ENCODE assay signal across 19 cellular contexts in the genomic region with DNA sequence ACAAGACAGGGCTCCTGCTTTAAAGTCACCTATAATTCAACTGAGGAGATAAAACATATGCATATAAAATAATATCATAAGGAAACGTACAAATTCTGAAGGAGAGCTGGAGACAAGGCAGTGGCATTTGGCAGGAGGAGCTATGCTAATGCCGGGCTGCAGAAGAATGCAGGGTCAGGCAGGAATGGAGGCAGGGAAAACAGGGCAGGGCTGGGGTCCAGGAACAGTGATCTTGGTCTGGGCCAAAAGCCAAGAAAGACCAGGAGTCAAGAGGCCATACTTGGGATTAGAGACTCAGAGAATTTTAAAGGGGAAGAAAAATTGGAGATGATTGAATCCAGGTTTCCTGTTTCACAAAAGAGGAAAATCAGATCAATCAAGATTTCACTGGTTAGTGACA. TPM values are rescaled to one million over a fixed set of nuclear protein-coding genes. Genes with fewer than 3 reads are reported as not detected.
DNase-seq lines count a peak whose midpoint lies in the region; ATAC-seq, FAIRE-seq and TF ChIP-seq lines count a peak whose summit lies in the region.
"Had no signal": no experiment of that assay in that cellular context is flagged by ENCODE, and none has a peak within 500 bp of the region (broad histone marks: within the 10 kb centered on the region; RNA-seq: fewer than 3 reads in every experiment).

No MANE protein-coding gene starts in this region.

- H3K14ac ChIP-seq in trophoblast cell (ENCODE audit: low read length) = no peak overlapping the region

- no peak overlapping the region for H4K91ac ChIP-seq in trophoblast cell (ENCODE audit: low read depth, low read length)

- no peaks in the 10 kb centered on the region for H3K27me3 ChIP-seq in trophoblast cell (ENCODE audit: insufficient read depth, low read length)

- no peak overlapping the region for H3K4ac ChIP-seq in trophoblast cell (ENCODE audit: low read depth, low read length)

- no peaks in the 10 kb centered on the region for H3K79me2 ChIP-seq in trophoblast cell (ENCODE audit: control insufficient read depth, insufficient read depth, low read length, poor library complexity)

- no peak overlapping the region for H3K18ac ChIP-seq in trophoblast cell (ENCODE audit: low read length)

- H3K4me1 ChIP-seq in trophoblast cell (ENCODE audit: control insufficient read depth in 1 of 2, insufficient read depth in 2 of 2, low read length in 2 of 2) = no peaks in the 10 kb centered on the region

- no peak overlapping the region for H3K4me2 ChIP-seq in trophoblast cell (ENCODE audit: low read length)

- no peak overlapping the region for H3K23ac ChIP-seq in trophoblast cell (ENCODE audit: low read length)

- no CpG with 5 or more reads among the region's 2 CpGs for WGBS in trophoblast cell (ENCODE audit: extremely low coverage, insufficient coverage, insufficient read length)

- FAIRE-seq in G401.6 (lab: Jason Lieb, UNC) = peak; percentile 3
- FAIRE-seq in D721Med (lab: Jason Lieb, UNC) = no peak
- FAIRE-seq: keratinocyte had no signal

- no peak overlapping the region for H3K27ac ChIP-seq in trophoblast cell (ENCODE audit: low read depth, low read length)

- H4K8ac ChIP-seq in trophoblast cell (ENCODE audit: low read depth, low read length) = no peak overlapping the region

- H3K79me1 ChIP-seq in trophoblast cell (ENCODE audit: low read length) = no peaks in the 10 kb centered on the region

- ATAC-seq in GM19328 (IDR thresholded peaks at IDR 0.05; ENCODE audit: unreplicated experiment) = no peak
- ATAC-seq: stimulated activated naive B cell treated with anti-CD40 and anti-IgM and Interleukin-4, amounts not matched to agents 10 μg/mL and 1 μg/mL and 100 μg/mL, for 72 hours had no signal

- no peak overlapping the region for H2BK12ac ChIP-seq in trophoblast cell (ENCODE audit: low read length)

- no peaks in the 10 kb centered on the region for H3K36me3 ChIP-seq in trophoblast cell (ENCODE audit: control insufficient read depth in 1 of 2, insufficient read depth in 2 of 2, low read length in 2 of 2)

- DNase-seq in astrocyte of the hippocampus (ENCODE audit: low read depth, low spot score) = peak; percentile 49
- peak; percentile 59 for DNase-seq in islet precursor cell
- DNase-seq in trophoblast cell = no peak
- no peak for DNase-seq in D721Med (ENCODE audit: insufficient read length, low spot score)
- no peak for DNase-seq in stimulated activated CD4-positive, alpha-beta T cell treated with anti-CD3 and anti-CD28 coated beads, Interleukin-12 subunit alpha, Interleukin-12 subunit beta, amount 100 ng/mL, for 4 hours
- no peak for DNase-seq in COLO668 (lab: John Stamatoyannopoulos, UW; ENCODE audit: unreplicated experiment)
- DNase-seq: activated CD4-positive, alpha-beta memory T cell treated with anti-CD3 and anti-CD28 coated beads, Interleukin-2, amount 10 ng/mL, durations not matched to agents 7 days and 5 days; activated naive CD4-positive, alpha-beta T cell treated with anti-CD3 and anti-CD28 coated beads for 36 hours; foreskin melanocyte; Kasumi-1; NCI-H2081; occipital lobe; stimulated activated CD4-positive, alpha-beta T cell treated with anti-CD3 and anti-CD28 coated beads, Interleukin-2, amount 100 ng/mL, for 24 hours; stimulated activated naive B cell treated with anti-CD40 and anti-IgM and Interleukin-4, amounts not matched to agents 10 μg/mL and 1 μg/mL and 100 μg/mL, for 72 hours; T-helper 2 cell had no signal

- H2AK5ac ChIP-seq in trophoblast cell (ENCODE audit: low read length) = no peak overlapping the region

- peak overlapping the region; percentile 10 for H2AFZ ChIP-seq in trophoblast cell (ENCODE audit: insufficient read depth, low read length, poor library complexity)

- no peak overlapping the region for H2BK5ac ChIP-seq in trophoblast cell (ENCODE audit: low read depth, low read length, poor library complexity)

- no peak for TF ChIP-seq CTCF in D721Med (IDR thresholded peaks at IDR 0.05; ENCODE audit: insufficient read depth, missing control alignments)

- no peak overlapping the region for H4K12ac ChIP-seq in trophoblast cell (ENCODE audit: low read depth, low read length)

- no peak overlapping the region for H3K9ac ChIP-seq in trophoblast cell (ENCODE audit: low read length)

- no peak overlapping the region for H2BK120ac ChIP-seq in trophoblast cell (ENCODE audit: insufficient read depth, low read length, poor library complexity)

- H3K9me3 ChIP-seq in trophoblast cell (ENCODE audit: insufficient read depth, low read depth, low read length) = no peaks in the 10 kb centered on the region

- no peak overlapping the region for H3K4me3 ChIP-seq in trophoblast cell (ENCODE audit: low read depth, low read length)

RNA-seq across cellular contexts. Expression of a gene that starts 20.0 kb away (rescaled TPM):
- not detected in 2 replicates for polyA plus RNA-seq in trophoblast cell (2013)
- polyA plus RNA-seq: BJ, keratinocyte had no signal

RNA-seq across cellular contexts. Expression of a gene that starts 43.3 kb away (rescaled TPM):
- 9.6 and 9.9 TPM in 2 replicates for polyA plus RNA-seq in trophoblast cell (2013)

Comparison
In these comparisons a context has a peak if more than half of its experiments do, and no peak if none do; other contexts are left out.
1. DNase-seq: peak in astrocyte of the hippocampus (single experiment) and islet precursor cell (single experiment); none in trophoblast cell (0 of 2), D721Med (single experiment), stimulated activated CD4-positive, alpha-beta T cell treated with anti-CD3 and anti-CD28 coated beads, Interleukin-12 subunit alpha, Interleukin-12 subunit beta, amount 100 ng/mL, for 4 hours (single experiment) and COLO668 (single experiment).